In the genomic region with DNA sequence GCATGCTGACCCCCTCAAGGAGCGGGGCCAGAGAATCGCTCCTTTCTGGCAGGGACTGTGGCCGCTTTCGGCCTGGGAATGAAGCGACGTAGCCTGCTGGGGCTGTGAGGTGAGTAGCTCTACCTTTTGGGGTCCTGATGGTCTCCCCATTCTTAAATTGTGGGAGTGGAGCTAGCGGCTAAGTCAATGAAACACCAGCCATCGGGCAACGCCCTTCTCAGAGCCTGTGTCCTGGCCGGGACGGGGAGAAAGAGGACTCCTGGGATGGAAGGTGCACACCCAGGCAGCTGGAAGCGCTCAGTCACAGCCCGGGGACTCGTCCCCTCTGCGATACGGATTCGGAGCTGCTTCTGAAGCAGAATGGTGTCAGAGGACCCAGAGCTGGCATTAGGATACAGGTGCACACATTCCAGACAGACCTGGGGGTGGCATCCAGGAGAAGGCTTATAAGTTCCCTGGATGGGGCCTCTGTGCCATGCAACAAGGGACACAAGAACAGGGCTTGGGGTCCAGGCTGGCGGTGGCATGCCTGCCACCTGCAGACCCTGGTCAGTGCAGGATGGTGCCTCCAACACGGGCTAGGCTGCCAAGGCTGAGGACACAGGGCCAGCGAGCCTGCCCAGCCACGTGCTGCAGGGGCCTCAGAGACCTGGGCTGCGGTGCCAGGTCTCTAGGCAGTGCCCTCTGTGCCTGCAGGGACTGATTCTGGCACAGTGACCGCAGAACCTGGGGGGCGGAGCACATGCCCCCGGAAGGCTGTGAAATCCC, we compare ENCODE assay signal across 10 cellular contexts. TPM values are rescaled to one million over a fixed set of nuclear protein-coding genes. Genes with fewer than 3 reads are reported as not detected.
DNase-seq lines count a peak whose midpoint lies in the region; ATAC-seq lines count a peak whose summit lies in the region.
"Had no signal": no experiment of that assay in that cellular context is flagged by ENCODE, and none has a peak within 500 bp of the region (broad histone marks: within the 10 kb centered on the region; RNA-seq: fewer than 3 reads in every experiment).

No MANE protein-coding gene starts in this region.

- peak overlapping the region; percentile 70 for H3K4me3 ChIP-seq in iPS-18a (ENCODE audit: low read length)

- CTCF ChIA-PET in activated CD4-positive, alpha-beta memory T cell treated with anti-CD3 and anti-CD28 coated beads, Interleukin-2, amount 10 ng/mL, durations not matched to agents 7 days and 5 days (lab: Charles Lee), result interaction anchor here (1.0 to 2.4 kb wide), 3 partner anchors 187 to 467 kb away, joined by 3 to 8 read pairs (median 4); no protein-coding TSS in a partner anchor

- no peaks in the 10 kb centered on the region for H3K36me3 Mint-ChIP-seq in activated CD4-positive, alpha-beta memory T cell treated with anti-CD3 and anti-CD28 coated beads, Interleukin-2, amount 10 ng/mL, durations not matched to agents 7 days and 5 days (ENCODE audit: low read depth)

- H3K4me1 ChIP-seq in iPS-18a (ENCODE audit: control insufficient read depth, low read depth, low read length), result peaks cover 4% of the 10 kb centered on the region

- POLR2A ChIA-PET in activated CD4-positive, alpha-beta memory T cell treated with anti-CD3 and anti-CD28 coated beads, Interleukin-2, amount 10 ng/mL, durations not matched to agents 7 days and 5 days (lab: Charles Lee), result interaction anchor here (0.8 to 1.2 kb wide), 3 partner anchors 183 to 219 kb away, joined by 3 to 4 read pairs (median 4); no protein-coding TSS in a partner anchor

- H3K36me3 ChIP-seq in iPS-18a (ENCODE audit: control insufficient read depth, low read depth, low read length), result no peaks in the 10 kb centered on the region

- H3K27ac Mint-ChIP-seq in activated CD4-positive, alpha-beta memory T cell treated with anti-CD3 and anti-CD28 coated beads, Interleukin-2, amount 10 ng/mL, durations not matched to agents 7 days and 5 days, result no peak overlapping the region
- H3K27ac Mint-ChIP-seq in stimulated activated naive CD8-positive, alpha-beta T cell treated with anti-CD3 and anti-CD28 coated beads, Interleukin-15, amount 100 ng/mL, for 72 hours, result no peak overlapping the region

- no peak overlapping the region for H3K27ac ChIP-seq in iPS-18a (ENCODE audit: low read length)

- H3K4me1 Mint-ChIP-seq in activated CD4-positive, alpha-beta memory T cell treated with anti-CD3 and anti-CD28 coated beads, Interleukin-2, amount 10 ng/mL, durations not matched to agents 7 days and 5 days, result peaks cover 12% of the 10 kb centered on the region
- H3K4me1 Mint-ChIP-seq in stimulated activated naive CD8-positive, alpha-beta T cell treated with anti-CD3 and anti-CD28 coated beads, Interleukin-15, amount 100 ng/mL, for 72 hours, result peaks cover 18% of the 10 kb centered on the region

- H3K4me3 Mint-ChIP-seq in activated CD4-positive, alpha-beta memory T cell treated with anti-CD3 and anti-CD28 coated beads, Interleukin-2, amount 10 ng/mL, durations not matched to agents 7 days and 5 days, result peak overlapping the region; percentile 66
- peak overlapping the region; percentile 35 to 40 for H3K4me3 Mint-ChIP-seq in stimulated activated naive CD8-positive, alpha-beta T cell treated with anti-CD3 and anti-CD28 coated beads, Interleukin-15, amount 100 ng/mL, for 72 hours

- peak; percentile 43 for DNase-seq in NCI-H748 (lab: John Stamatoyannopoulos, UW; ENCODE audit: unreplicated experiment)
- no peak for DNase-seq in NCI-H748 treated with DMSO at 0.1 percent for 48 hours (lab: John Stamatoyannopoulos, UW)
- DNase-seq in activated CD4-positive, alpha-beta memory T cell treated with anti-CD3 and anti-CD28 coated beads, Interleukin-2, amount 10 ng/mL, durations not matched to agents 7 days and 5 days, result no peak
- peak in 1 of 2 donors; percentile 9 for DNase-seq in stimulated activated naive CD8-positive, alpha-beta T cell treated with anti-CD3 and anti-CD28 coated beads, Interleukin-15, amount 100 ng/mL, for 72 hours
- DNase-seq in epidermal melanocyte (ENCODE audit: insufficient read length, low spot score), result no peak
- DNase-seq: DND-41 had no signal

- H3K9me3 Mint-ChIP-seq in activated CD4-positive, alpha-beta memory T cell treated with anti-CD3 and anti-CD28 coated beads, Interleukin-2, amount 10 ng/mL, durations not matched to agents 7 days and 5 days, result no peaks in the 10 kb centered on the region
- no peaks in the 10 kb centered on the region for H3K9me3 Mint-ChIP-seq in stimulated activated naive CD8-positive, alpha-beta T cell treated with anti-CD3 and anti-CD28 coated beads, Interleukin-15, amount 100 ng/mL, for 72 hours

- peaks cover 26% of the 10 kb centered on the region for H3K27me3 ChIP-seq in iPS-18a (ENCODE audit: control insufficient read depth, insufficient read depth, low read length)

- H3K9me3 ChIP-seq in iPS-18a (ENCODE audit: control insufficient read depth, low read depth, low read length), result no peaks in the 10 kb centered on the region

- no peak for ATAC-seq in stimulated activated naive CD8-positive, alpha-beta T cell treated with anti-CD3 and anti-CD28 coated beads, Interleukin-15, amount 100 ng/mL, for 72 hours
- no peak for ATAC-seq in HG02970 (IDR thresholded peaks at IDR 0.05; ENCODE audit: low FRiP score, unreplicated experiment)
- ATAC-seq in HG02885 (IDR thresholded peaks at IDR 0.05; ENCODE audit: poor library complexity, unreplicated experiment), result no peak

- no peak overlapping the region for H3K9ac ChIP-seq in iPS-18a (ENCODE audit: low read length)

- peaks cover 25% of the 10 kb centered on the region for H3K27me3 Mint-ChIP-seq in activated CD4-positive, alpha-beta memory T cell treated with anti-CD3 and anti-CD28 coated beads, Interleukin-2, amount 10 ng/mL, durations not matched to agents 7 days and 5 days
- peaks cover 52% of the 10 kb centered on the region for H3K27me3 Mint-ChIP-seq in stimulated activated naive CD8-positive, alpha-beta T cell treated with anti-CD3 and anti-CD28 coated beads, Interleukin-15, amount 100 ng/mL, for 72 hours

RNA-seq across cellular contexts. Expression of gene WNT9A, which starts 0.9 kb away (rescaled TPM):
- 1 to 10 TPM; 1.5 to 2.0 TPM for total RNA-seq in activated CD4-positive, alpha-beta memory T cell treated with anti-CD3 and anti-CD28 coated beads, Interleukin-2, amount 10 ng/mL, durations not matched to agents 7 days and 5 days

RNA-seq across cellular contexts. Expression of gene WNT3A, which starts 58.1 kb away (rescaled TPM):
- not detected for total RNA-seq in activated CD4-positive, alpha-beta memory T cell treated with anti-CD3 and anti-CD28 coated beads, Interleukin-2, amount 10 ng/mL, durations not matched to agents 7 days and 5 days
- total RNA-seq: T-helper 1 cell treated with Interleukin-12 subunit alpha and Interleukin-12 subunit beta and Interleukin-4 antibody, amounts not matched to agents 30 ng/mL and 1 ng/mL, for 36 hours had no signal
